Comparison of ENCODE assay signal across 15 cellular contexts in the genomic region with DNA sequence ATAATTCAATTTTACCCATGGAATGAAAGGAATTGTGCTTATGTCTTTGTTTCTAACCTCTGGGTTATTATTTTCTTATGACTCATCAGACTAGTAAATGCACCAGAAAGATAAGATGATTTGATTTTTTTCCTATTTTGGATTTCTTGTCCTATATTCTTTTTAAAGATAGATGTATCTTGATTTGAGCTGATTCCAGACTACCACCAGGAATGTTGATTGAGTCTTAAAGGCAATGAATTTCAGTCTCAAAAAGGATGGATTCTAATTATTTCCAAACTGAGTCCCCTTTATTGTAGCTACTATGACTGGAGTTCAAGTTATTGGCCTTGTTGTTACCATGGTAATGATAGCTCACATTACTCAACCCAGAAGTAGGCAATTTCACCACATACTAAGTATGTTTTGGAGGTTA.
A peak's percentile ranks its signal among the peaks of the same experiment; 100 is the strongest.
DNase-seq lines count a peak whose midpoint lies in the region; ATAC-seq and TF ChIP-seq lines count a peak whose summit lies in the region.
"Had no signal": no experiment of that assay in that cellular context is flagged by ENCODE, and none has a peak within 500 bp of the region (broad histone marks: within the 10 kb centered on the region; RNA-seq: fewer than 3 reads in every experiment).

No MANE protein-coding gene starts in this region.

- no peaks in the 10 kb centered on the region for H3K36me3 ChIP-seq in left lung
- H3K36me3 ChIP-seq: lower lobe of right lung had no signal

- H3K4me3 ChIP-seq in AG09309 (ENCODE audit: control insufficient read depth, low read depth, low read length) (no peak overlapping the region), choroid plexus epithelial cell (ENCODE audit: low read depth, low read length) (no peak overlapping the region), left lung (no peak overlapping the region)
- H3K4me3 ChIP-seq: lower lobe of right lung had no signal

- no peaks in the 10 kb centered on the region for H3K9me3 ChIP-seq in left lung
- H3K9me3 ChIP-seq: lower lobe of right lung had no signal

- H3K27ac ChIP-seq in left lung, result no peak overlapping the region
- H3K27ac ChIP-seq: lower lobe of right lung had no signal

- ATAC-seq in left lung (peak; percentile 45), HG03442 (IDR thresholded peaks at IDR 0.05; ENCODE audit: unreplicated experiment) (no peak)
- ATAC-seq: activated CD4-positive, CD25-positive, alpha-beta regulatory T cell treated with anti-CD3 and anti-CD28 coated beads, Interleukin-2, amount 50 U/mL, for 24 hours; lower lobe of right lung had no signal

- peak; percentile 90 for DNase-seq in AG09309 (ENCODE audit: low read depth)
- DNase-seq in LHCN-M2 (ENCODE audit: low read depth), result peak; percentile 90
- DNase-seq in choroid plexus epithelial cell (ENCODE audit: low read depth), result peak; percentile 94
- no peak for DNase-seq in left lung
- DNase-seq in SKM-1 (lab: John Stamatoyannopoulos, UW; ENCODE audit: unreplicated experiment), result no peak
- DNase-seq in NCI-H748 treated with DMSO at 0.1 percent for 48 hours (lab: John Stamatoyannopoulos, UW), result no peak
- no peak for DNase-seq in ureter (ENCODE audit: low spot score)
- DNase-seq: amygdala; effector CD4-positive, alpha-beta T cell; hippocampal formation; lower lobe of right lung; NCI-H2029 treated with DMSO at 0.1 percent for 48 hours; stimulated activated CD4-positive, alpha-beta T cell treated with anti-CD3 and anti-CD28 coated beads, Interleukin-12 subunit alpha, Interleukin-12 subunit beta, amount 100 ng/mL, for 4 hours had no signal

- intact Hi-C loops in left lung (cut with DNase I), result no loop called here

- H3K27me3 ChIP-seq in left lung, result no peaks in the 10 kb centered on the region

- H3K4me1 ChIP-seq in left lung, result no peaks in the 10 kb centered on the region
- H3K4me1 ChIP-seq: lower lobe of right lung had no signal

- TF ChIP-seq CTCF in AG09309 (IDR thresholded peaks at IDR 0.05; ENCODE audit: control insufficient read depth, insufficient read depth, low read depth, low read length, missing control alignments), result no peak
- TF ChIP-seq CTCF in choroid plexus epithelial cell (conservative IDR thresholded peaks at IDR 0.05; ENCODE audit: low read depth, low read length), result no peak
- TF ChIP-seq CTCF in left lung (IDR thresholded peaks at IDR 0.05), result no peak

Comparison
In these comparisons a context has a peak if more than half of its experiments do, and no peak if none do; other contexts are left out.
1. DNase-seq: peak in AG09309 (single experiment), LHCN-M2 (single experiment) and choroid plexus epithelial cell (single experiment); none in left lung (0 of 2), SKM-1 (single experiment), NCI-H748 treated with DMSO at 0.1 percent for 48 hours (single experiment) and ureter (single experiment).